In genomic region chr3:195736866-195737490, GRCh38 we compare ENCODE assay signal across 22 cellular contexts.
"Had no signal": no experiment of that assay in that cellular context is flagged by ENCODE, and none has a peak within 500 bp of the region (broad histone marks: within the 10 kb centered on the region; RNA-seq: fewer than 3 reads in every experiment).

No MANE protein-coding gene starts in this region.

- H3K36me3 ChIP-seq: gastroesophageal sphincter, neutrophil, ovary, prostate gland, thoracic aorta had no signal

- H3K4me1 ChIP-seq: gastroesophageal sphincter, prostate gland had no signal

- FAIRE-seq: bronchial epithelial cell, islet of Langerhans had no signal

- DNase-seq: activated CD4-positive, alpha-beta T cell treated with anti-CD3 and anti-CD28 coated beads, Interleukin-2, amount 10 ng/mL, durations not matched to agents 7 days and 5 days; activated CD4-positive, CD25-positive, alpha-beta regulatory T cell treated with anti-CD3 and anti-CD28 coated beads, Interleukin-2, amount 50 U/mL, for 72 hours; activated naive CD4-positive, alpha-beta T cell; activated naive CD8-positive, alpha-beta T cell treated with anti-CD3 and anti-CD28 coated beads, Interleukin-2, amount 10 ng/mL, durations not matched to agents 7 days and 5 days; activated T-cell treated with anti-CD3 and anti-CD28 coated beads, Interleukin-2, amount 50 U/mL, for 1 hour; amniotic stem cell; cerebellar nuclear complex; hypothalamus; left cardiac atrium; mesenchymal stem cell; ovary; stimulated activated CD4-positive, alpha-beta T cell treated with anti-CD3 and anti-CD28 coated beads, Interleukin-4, amount 100 ng/mL, for 24 hours; stimulated activated naive CD4-positive, alpha-beta T cell treated with Interleukin-2 at 50 U/mL for 16 hours; T-helper 2 cell had no signal

- H3K9me3 ChIP-seq: gastroesophageal sphincter, neutrophil, ovary, prostate gland, thoracic aorta had no signal

- ATAC-seq: gastroesophageal sphincter, left cardiac atrium had no signal

- H3K27ac ChIP-seq: epithelial cell of prostate, gastroesophageal sphincter, neutrophil, ovary, prostate gland, thoracic aorta, VCaP had no signal

- H3K4me3 ChIP-seq: gastroesophageal sphincter, ovary, prostate gland, thoracic aorta had no signal

- H3K27me3 ChIP-seq: neutrophil, ovary had no signal
